Comparison of ENCODE assay signal across 1 cellular context in genomic region chr5:177113566-177114424, GRCh38.
TF ChIP-seq lines count a peak whose summit lies in the region.

No MANE protein-coding gene starts in this region.

TF ChIP-seq in HepG2, 621 proteins besides CTCF, POLR2A, EP300 and RAD21 (continued from another document):
- no peak for TF ChIP-seq ZNF275 (CRISPR knock-in tag; IDR thresholded peaks at IDR 0.05; ENCODE audit: borderline replicate concordance)
- TF ChIP-seq CBFB (CRISPR knock-in tag; IDR thresholded peaks at IDR 0.05), result no peak
- TF ChIP-seq RXRA (CRISPR knock-in tag; IDR thresholded peaks at IDR 0.05), result no peak
- TF ChIP-seq THAP11 (CRISPR knock-in tag; IDR thresholded peaks at IDR 0.05), result 0 out of 2 replicates have a peak, but pooled peaks have one; percentile 32
- no peak for TF ChIP-seq KAT7 (CRISPR knock-in tag; IDR thresholded peaks at IDR 0.05; ENCODE audit: borderline replicate concordance)
- TF ChIP-seq ZNF761 (CRISPR knock-in tag; conservative IDR thresholded peaks at IDR 0.05), result 0 out of 2 replicates have a peak, but pooled peaks have one; percentile 21
- no peak for TF ChIP-seq MIER2 (CRISPR knock-in tag; IDR thresholded peaks at IDR 0.05)
- no peak for TF ChIP-seq MATR3 (CRISPR knock-in tag; IDR thresholded peaks at IDR 0.05)
- TF ChIP-seq ZNF33B (CRISPR knock-in tag; IDR thresholded peaks at IDR 0.05), result no peak
- no peak for TF ChIP-seq FIP1L1 (IDR thresholded peaks at IDR 0.05; ENCODE audit: borderline replicate concordance, insufficient read depth, low read depth, low read length)
- no peak for TF ChIP-seq KDM5B (CRISPR knock-in tag; IDR thresholded peaks at IDR 0.05; ENCODE audit: borderline replicate concordance)
- TF ChIP-seq NFKB2 (CRISPR knock-in tag; IDR thresholded peaks at IDR 0.05; ENCODE audit: borderline replicate concordance), result no peak
